18 cellular contexts compared by ENCODE assay signal in the genomic region with DNA sequence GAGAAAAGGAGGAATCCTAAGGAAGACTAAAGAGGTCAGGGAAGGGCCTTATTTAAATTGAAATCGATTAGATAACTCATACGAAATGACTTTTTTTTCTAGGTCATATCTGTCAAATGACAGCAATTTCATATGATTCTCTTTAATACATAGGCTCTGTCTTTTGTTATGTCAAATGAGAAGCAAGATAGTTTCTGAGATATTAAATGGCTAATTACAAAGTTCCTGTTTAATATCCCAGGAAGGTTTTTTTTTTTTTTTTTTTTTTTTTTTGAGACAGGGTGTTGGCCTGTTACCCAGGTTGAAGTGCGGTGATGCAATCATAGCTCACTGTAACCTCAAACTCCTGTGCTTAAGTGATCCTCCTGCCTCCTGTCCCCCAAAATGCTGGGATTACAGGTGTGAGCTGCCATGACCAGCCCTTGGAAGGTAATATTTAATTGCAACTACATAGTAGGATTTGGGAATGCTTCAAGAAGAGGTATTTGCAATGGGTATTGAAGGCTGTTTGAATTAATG.
"Had no signal": no experiment of that assay in that cellular context is flagged by ENCODE, and none has a peak within 500 bp of the region (broad histone marks: within the 10 kb centered on the region; RNA-seq: fewer than 3 reads in every experiment).

No MANE protein-coding gene starts in this region.

- H3K27me3 Mint-ChIP-seq: activated CD4-positive, alpha-beta T cell treated with anti-CD3 and anti-CD28 coated beads for 36 hours; effector memory CD8-positive, alpha-beta T cell; memory B cell; naive B cell; stimulated activated memory B cell treated with anti-CD40 and anti-IgM and Interleukin-4, amounts not matched to agents 10 μg/mL and 1 μg/mL and 100 μg/mL, for 72 hours had no signal

- H3K9ac ChIP-seq: neural progenitor cell had no signal

- H3K27ac Mint-ChIP-seq: activated CD4-positive, alpha-beta T cell treated with anti-CD3 and anti-CD28 coated beads for 36 hours; activated naive CD4-positive, alpha-beta T cell treated with anti-CD3 and anti-CD28 coated beads, Interleukin-2, amount 50 U/mL, for 72 hours; activated T-helper 1 cell treated with anti-CD3 and anti-CD28 coated beads, Interleukin-12 subunit alpha, Interleukin-12 subunit beta, Interleukin-2, Interleukin-4 antibody, amounts not matched to agents 30 ng/mL and 10 ng/mL and 1 ng/mL, durations not matched to agents 14 hours and 24 hours and 36 hours; effector memory CD8-positive, alpha-beta T cell; memory B cell; naive B cell; neural progenitor cell; stimulated activated memory B cell treated with anti-CD40 and anti-IgM and Interleukin-4, amounts not matched to agents 10 μg/mL and 1 μg/mL and 100 μg/mL, for 72 hours had no signal

- ATAC-seq: activated CD4-positive, alpha-beta T cell treated with anti-CD3 and anti-CD28 coated beads for 36 hours; activated naive CD4-positive, alpha-beta T cell treated with anti-CD3 and anti-CD28 coated beads, Interleukin-2, amount 50 U/mL, for 72 hours; effector memory CD8-positive, alpha-beta T cell; stimulated activated memory B cell treated with anti-CD40 and anti-IgM and Interleukin-4, amounts not matched to agents 10 μg/mL and 1 μg/mL and 100 μg/mL, for 72 hours had no signal

- DNase-seq: activated CD4-positive, alpha-beta T cell treated with anti-CD3 and anti-CD28 coated beads for 36 hours; activated CD4-positive, alpha-beta T cell treated with anti-CD3 and anti-CD28 coated beads, Interleukin-2, amount 50 U/mL, for 48 hours; activated gamma-delta T cell treated with Interleukin-2 at 50 U/mL for 16 hours; activated T-cell treated with anti-CD3 and anti-CD28 coated beads for 4 hours; effector memory CD8-positive, alpha-beta T cell; naive B cell; psoas muscle; stimulated activated CD4-positive, alpha-beta T cell treated with anti-CD3 and anti-CD28 coated beads, Interleukin-4, amount 100 ng/mL, for 4 hours had no signal

- H3K9me3 Mint-ChIP-seq: activated naive CD4-positive, alpha-beta T cell treated with anti-CD3 and anti-CD28 coated beads, Interleukin-2, amount 50 U/mL, for 72 hours; activated T-helper 1 cell treated with anti-CD3 and anti-CD28 coated beads, Interleukin-12 subunit alpha, Interleukin-12 subunit beta, Interleukin-2, Interleukin-4 antibody, amounts not matched to agents 30 ng/mL and 10 ng/mL and 1 ng/mL, durations not matched to agents 14 hours and 24 hours and 36 hours; effector memory CD8-positive, alpha-beta T cell; memory B cell; stimulated activated memory B cell treated with anti-CD40 and anti-IgM and Interleukin-4, amounts not matched to agents 10 μg/mL and 1 μg/mL and 100 μg/mL, for 72 hours had no signal

- H3K4me2 ChIP-seq: neural progenitor cell had no signal

- FAIRE-seq: islet of Langerhans, urothelium cell line had no signal

- H3K4me3 ChIP-seq: adrenal gland, cardiac muscle cell, mucosa of descending colon, neural progenitor cell, psoas muscle had no signal

- H3K27me3 ChIP-seq: adrenal gland, cardiac muscle cell, neural progenitor cell had no signal

- H3K4me1 Mint-ChIP-seq: activated CD4-positive, alpha-beta T cell treated with anti-CD3 and anti-CD28 coated beads for 36 hours; memory B cell; naive B cell; neural progenitor cell; stimulated activated memory B cell treated with anti-CD40 and anti-IgM and Interleukin-4, amounts not matched to agents 10 μg/mL and 1 μg/mL and 100 μg/mL, for 72 hours had no signal

- H3K9me3 ChIP-seq: adrenal gland, mucosa of descending colon, psoas muscle had no signal

- H3K27ac ChIP-seq: cardiac muscle cell, neural progenitor cell, psoas muscle had no signal

- H3K4me3 Mint-ChIP-seq: activated CD4-positive, alpha-beta T cell treated with anti-CD3 and anti-CD28 coated beads for 36 hours; activated T-helper 1 cell treated with anti-CD3 and anti-CD28 coated beads, Interleukin-12 subunit alpha, Interleukin-12 subunit beta, Interleukin-2, Interleukin-4 antibody, amounts not matched to agents 30 ng/mL and 10 ng/mL and 1 ng/mL, durations not matched to agents 14 hours and 24 hours and 36 hours; effector memory CD8-positive, alpha-beta T cell; memory B cell; naive B cell; neural progenitor cell; stimulated activated memory B cell treated with anti-CD40 and anti-IgM and Interleukin-4, amounts not matched to agents 10 μg/mL and 1 μg/mL and 100 μg/mL, for 72 hours had no signal

- H3K36me3 ChIP-seq: adrenal gland, cardiac muscle cell, neural progenitor cell had no signal

- H3K4me1 ChIP-seq: neural progenitor cell had no signal
